16 cellular contexts compared by ENCODE assay signal in the genomic region with DNA sequence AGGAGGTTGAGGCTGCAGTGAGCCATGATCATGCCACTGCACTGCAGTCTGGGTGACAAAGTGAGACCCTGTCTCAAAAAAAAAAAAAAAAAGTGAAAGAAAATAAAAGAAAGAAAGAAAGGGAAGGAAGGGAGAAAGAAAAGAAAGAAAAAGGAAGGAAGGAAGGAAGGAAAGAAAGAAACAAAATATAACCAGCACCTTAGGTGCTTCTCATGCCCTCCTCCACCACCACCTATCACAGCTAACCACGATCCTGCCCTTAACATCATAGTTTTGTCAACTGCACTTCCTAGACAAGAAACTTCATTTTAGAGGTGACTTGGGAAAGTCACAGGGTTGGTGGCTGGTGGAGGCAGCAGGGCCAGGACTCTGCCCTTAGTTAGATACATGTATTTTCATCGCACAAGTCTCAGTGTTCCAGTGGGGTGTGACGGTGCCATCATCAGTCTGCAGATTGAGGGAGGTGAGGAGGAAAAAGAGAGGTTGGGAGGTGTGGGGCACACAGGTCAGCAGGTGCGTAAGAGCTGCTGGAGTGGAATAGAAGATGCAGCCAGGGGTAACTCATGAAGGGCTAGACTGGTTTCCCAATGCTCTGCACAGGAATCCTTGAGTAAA.
DNase-seq lines count a peak whose midpoint lies in the region; ATAC-seq and TF ChIP-seq lines count a peak whose summit lies in the region.
"Had no signal": no experiment of that assay in that cellular context is flagged by ENCODE, and none has a peak within 500 bp of the region (broad histone marks: within the 10 kb centered on the region; RNA-seq: fewer than 3 reads in every experiment).

No MANE protein-coding gene starts in this region.

- H3K36me3 Mint-ChIP-seq in stimulated activated naive B cell treated with anti-CD40 and anti-IgM and Interleukin-4, amounts not matched to agents 10 μg/mL and 1 μg/mL and 100 μg/mL, for 72 hours, result peaks cover 72 to 79% of the 10 kb centered on the region in 2 donors

- 0 out of 2 replicates have a peak overlapping the region, but pooled peaks have one; percentile 15 for H3K27ac ChIP-seq in OCI-LY3 (ENCODE audit: low read length)
- H3K27ac ChIP-seq: coronary artery, pancreas, SJSA1, uterus had no signal

- peaks cover 83% of the 10 kb centered on the region for H3K4me1 ChIP-seq in OCI-LY3 (ENCODE audit: low read length)
- H3K4me1 ChIP-seq: pancreas, uterus had no signal

- H3K9me3 Mint-ChIP-seq in stimulated activated naive B cell treated with anti-CD40 and anti-IgM and Interleukin-4, amounts not matched to agents 10 μg/mL and 1 μg/mL and 100 μg/mL, for 72 hours, result peaks cover 0 to 2% of the 10 kb centered on the region in 2 donors
- H3K9me3 Mint-ChIP-seq: GM23338, WTC11 had no signal

- no peak overlapping the region for H3K4me3 ChIP-seq in OCI-LY3 (ENCODE audit: low read length)
- H3K4me3 ChIP-seq: coronary artery, GM23338, pancreas, SJSA1, uterus had no signal

- H3K4me1 Mint-ChIP-seq in stimulated activated naive B cell treated with anti-CD40 and anti-IgM and Interleukin-4, amounts not matched to agents 10 μg/mL and 1 μg/mL and 100 μg/mL, for 72 hours, result peaks cover 58 to 95% of the 10 kb centered on the region in 2 donors

- no peaks in the 10 kb centered on the region; the same call in 1 of the 2 replicates for H3K9me3 ChIP-seq in OCI-LY3 (ENCODE audit: insufficient read depth, low read length)
- H3K9me3 ChIP-seq: pancreas, SJSA1, uterus had no signal

- no peak for TF ChIP-seq CTCF in OCI-LY3 (IDR thresholded peaks at IDR 0.05; ENCODE audit: low read depth, low read length)

- no peaks in the 10 kb centered on the region for H3K27me3 Mint-ChIP-seq in stimulated activated naive B cell treated with anti-CD40 and anti-IgM and Interleukin-4, amounts not matched to agents 10 μg/mL and 1 μg/mL and 100 μg/mL, for 72 hours

- H3K36me3 ChIP-seq in OCI-LY3 (replicated peaks; ENCODE audit: low read depth, low read length), result peaks cover 33% of the 10 kb centered on the region
- H3K36me3 ChIP-seq: uterus had no signal

- H3K4me3 Mint-ChIP-seq in stimulated activated naive B cell treated with anti-CD40 and anti-IgM and Interleukin-4, amounts not matched to agents 10 μg/mL and 1 μg/mL and 100 μg/mL, for 72 hours, result peak overlapping the region; percentile 76 to 88
- H3K4me3 Mint-ChIP-seq: GM23338, WTC11 had no signal

- H4K20me1 ChIP-seq in OCI-LY3 (ENCODE audit: insufficient read depth, low read length), result no peaks in the 10 kb centered on the region

- no peak overlapping the region for H2AFZ ChIP-seq in OCI-LY3 (ENCODE audit: low read depth, low read length)
- H2AFZ ChIP-seq: GM23338 had no signal

- peak overlapping the region; percentile 100 for H3K27ac Mint-ChIP-seq in stimulated activated naive B cell treated with anti-CD40 and anti-IgM and Interleukin-4, amounts not matched to agents 10 μg/mL and 1 μg/mL and 100 μg/mL, for 72 hours
- H3K27ac Mint-ChIP-seq: GM23338, WTC11 had no signal

- no peaks in the 10 kb centered on the region for H3K27me3 ChIP-seq in OCI-LY3 (ENCODE audit: low read depth, low read length)
- H3K27me3 ChIP-seq: pancreas, SJSA1, uterus had no signal

- H3K79me2 ChIP-seq in OCI-LY3 (ENCODE audit: low read length), result peaks cover 86% of the 10 kb centered on the region

- no peak overlapping the region for H3K4me2 ChIP-seq in OCI-LY3 (ENCODE audit: low read length)
- H3K4me2 ChIP-seq: GM23338 had no signal

- peak; percentile 46 for DNase-seq in activated T-cell treated with anti-CD3 and anti-CD28 coated beads, Interleukin-2, amount 50 U/mL, for 1 hour
- DNase-seq in activated T-cell treated with anti-CD3 and anti-CD28 coated beads for 4 hours (no peak), NCI-H345 (lab: John Stamatoyannopoulos, UW) (no peak), HPDE6-E6E7 (ENCODE audit: extremely low spot score) (no peak), kidney tubule cell (ENCODE audit: low spot score) (no peak)
- peak; percentile 17 for DNase-seq in central memory CD4-positive, alpha-beta T cell
- no peak for DNase-seq in stimulated activated naive B cell treated with anti-CD40 and anti-IgM and Interleukin-4, amounts not matched to agents 10 μg/mL and 1 μg/mL and 100 μg/mL, for 72 hours
- DNase-seq: mammary epithelial cell, NCI-H1694, uterus had no signal

- no peak overlapping the region for H3K9ac ChIP-seq in OCI-LY3 (ENCODE audit: low read length)

- no peak for ATAC-seq in stimulated activated naive B cell treated with anti-CD40 and anti-IgM and Interleukin-4, amounts not matched to agents 10 μg/mL and 1 μg/mL and 100 μg/mL, for 72 hours (replicated peaks)
- ATAC-seq: GM23338, pancreas, WTC11 had no signal

Comparison
In these comparisons a context has a peak if more than half of its experiments do, and no peak if none do; other contexts are left out.
1. DNase-seq: peak in activated T-cell treated with anti-CD3 and anti-CD28 coated beads, Interleukin-2, amount 50 U/mL, for 1 hour (single experiment) and central memory CD4-positive, alpha-beta T cell (single experiment); none in activated T-cell treated with anti-CD3 and anti-CD28 coated beads for 4 hours (single experiment), stimulated activated naive B cell treated with anti-CD40 and anti-IgM and Interleukin-4, amounts not matched to agents 10 μg/mL and 1 μg/mL and 100 μg/mL, for 72 hours (single experiment), NCI-H345 (single experiment), HPDE6-E6E7 (single experiment) and kidney tubule cell (single experiment).